Comparison of ENCODE assay signal across 21 cellular contexts in genomic region chr11:109012996-109013395, GRCh38.
DNase-seq lines count a peak whose midpoint lies in the region; ATAC-seq, FAIRE-seq and TF ChIP-seq lines count a peak whose summit lies in the region.
"Had no signal": no experiment of that assay in that cellular context is flagged by ENCODE, and none has a peak within 500 bp of the region (broad histone marks: within the 10 kb centered on the region; RNA-seq: fewer than 3 reads in every experiment).

No MANE protein-coding gene starts in this region.

- H4K8ac ChIP-seq in H9 (replicated peaks; ENCODE audit: insufficient read length, low read depth, low read length) (no peak overlapping the region), H1 (ENCODE audit: extremely low read depth, insufficient read depth, low read length) (no peak overlapping the region)

- H2AFZ ChIP-seq in H9 (ENCODE audit: low read length) (peak overlapping the region; percentile 24), K562 (ENCODE audit: low read depth, low read length) (no peak overlapping the region), H1 (ENCODE audit: low read length) (peak overlapping the region; percentile 75)

- H3K27me3 Mint-ChIP-seq in H9 (ENCODE audit: low read depth): no peaks in the 10 kb centered on the region; the same call in 1 of the 2 replicates
- H3K27me3 Mint-ChIP-seq: CD4-positive, alpha-beta T cell had no signal

- H3K9me1 ChIP-seq in K562 (ENCODE audit: control insufficient read depth, insufficient read depth, low read length): no peaks in the 10 kb centered on the region

- intact Hi-C loops in K562 (cut with micrococcal nuclease): no loop called here

- H3K23me2 ChIP-seq in H9 (ENCODE audit: insufficient read length, low read depth, low read length, poor library complexity, severe bottlenecking) (no peaks in the 10 kb centered on the region), H1 (ENCODE audit: low read depth, low read length) (no peaks in the 10 kb centered on the region)

- H4K20me1 ChIP-seq in H9 (ENCODE audit: control insufficient read depth, insufficient read depth, insufficient read length) (no peaks in the 10 kb centered on the region), K562 (replicated peaks; ENCODE audit: control insufficient read depth, insufficient read depth, low read length) (no peaks in the 10 kb centered on the region), H1 (replicated peaks in 1 of 2; ENCODE audit: control insufficient read depth in 1 of 2, insufficient read depth in 2 of 2, low read length in 2 of 2) (no peaks in the 10 kb centered on the region)
- H4K20me1 ChIP-seq: BLaER1 treated with 17β-estradiol and CSF1 and Interleukin-3, amounts not matched to agents 10 nM and 100 nM had no signal

- H3K36me3 ChIP-seq in K562 (ENCODE audit: control insufficient read depth, insufficient read depth, low read length) (no peaks in the 10 kb centered on the region), H1 (ENCODE audit: control insufficient read depth in 2 of 4, insufficient read depth in 4 of 4, low read length in 3 of 4) (no peaks in the 10 kb centered on the region)
- H3K36me3 ChIP-seq: BE2C; BLaER1 treated with 17β-estradiol and CSF1 and Interleukin-3, amounts not matched to agents 10 nM and 100 nM; HAP-1 had no signal

- H3K9ac ChIP-seq in H9 (ENCODE audit: extremely low read depth, insufficient read length, low read length): no peak overlapping the region
- no peak overlapping the region for H3K9ac ChIP-seq in K562 (ENCODE audit: insufficient read depth in 1 of 2, low read depth in 2 of 2, low read length in 2 of 2)
- no peak overlapping the region for H3K9ac ChIP-seq in H1 (replicated peaks in 1 of 4; ENCODE audit: extremely low read depth in 1 of 4, low read depth in 3 of 4, low read length in 3 of 4)
- H3K9ac ChIP-seq: BLaER1 treated with 17β-estradiol and CSF1 and Interleukin-3, amounts not matched to agents 10 nM and 100 nM had no signal

- H3K4me1 Mint-ChIP-seq in H9: no peaks in the 10 kb centered on the region
- H3K4me1 Mint-ChIP-seq: CD14-positive monocyte; CD8-positive, alpha-beta memory T cell had no signal

- WGBS in H9 (ENCODE audit: extremely low coverage, insufficient read length, low lambda C conversion rate): no CpG with 5 or more reads among the region's 3 CpGs
- 2% methylated on average over 3 of the region's 3 CpGs for WGBS in K562 (ENCODE audit: insufficient coverage, low coverage, missing lambda C conversion rate)
- WGBS in H1 (ENCODE audit: extremely low coverage in 1 of 2, insufficient coverage in 1 of 2, insufficient read length in 1 of 2, insufficient replicate concordance in 2 of 2, low coverage in 1 of 2, low lambda C conversion rate in 2 of 2, missing lambda C conversion rate in 1 of 2), 2 experiments: 86% methylated on average over 3 of the region's 3 CpGs; no CpG with 5 or more reads in 1 of the 2 experiments

- H2AK5ac ChIP-seq in H9 (ENCODE audit: insufficient read length, low read length) (no peak overlapping the region), H1 (ENCODE audit: low read depth, low read length) (no peak overlapping the region)

- H3K18ac ChIP-seq in H9 (ENCODE audit: insufficient read length, low read depth, low read length) (no peak overlapping the region), H1 (ENCODE audit: extremely low read depth, low read length) (no peak overlapping the region)

- H3K27ac ChIP-seq in H9 (ENCODE audit: insufficient read length, low read depth, low read length) (no peak overlapping the region), K562 (ENCODE audit: extremely low read depth, low read depth, low read length) (no peak overlapping the region), H1 (ENCODE audit: low read depth, low read length) (no peak overlapping the region)
- H3K27ac ChIP-seq: A549; BLaER1 treated with 17β-estradiol and CSF1 and Interleukin-3, amounts not matched to agents 10 nM and 100 nM had no signal

- H2BK15ac ChIP-seq in H9 (ENCODE audit: low read depth, low read length): no peak overlapping the region
- H2BK15ac ChIP-seq in H1 (ENCODE audit: low read length): no peak overlapping the region

- no peaks in the 10 kb centered on the region for H3K79me2 ChIP-seq in H9 (ENCODE audit: insufficient read depth, low read length)
- H3K79me2 ChIP-seq in K562 (ENCODE audit: control insufficient read depth, insufficient read depth, low read length): no peaks in the 10 kb centered on the region
- H3K79me2 ChIP-seq in H1 (ENCODE audit: control insufficient read depth in 1 of 2, insufficient read depth in 2 of 2, low read length in 2 of 2): no peaks in the 10 kb centered on the region

- H3K4me2 ChIP-seq in H9 (ENCODE audit: insufficient read depth, insufficient read length, low read length) (no peak overlapping the region), K562 (ENCODE audit: insufficient read depth, low read length) (no peak overlapping the region), H1 (ENCODE audit: insufficient read depth in 1 of 2, low read depth in 2 of 2, low read length in 2 of 2) (no peak overlapping the region)
- H3K4me2 ChIP-seq: A549; BLaER1 treated with 17β-estradiol and CSF1 and Interleukin-3, amounts not matched to agents 10 nM and 100 nM had no signal

- H3K4me3 Mint-ChIP-seq in H9: no peak overlapping the region
- H3K4me3 Mint-ChIP-seq: CD14-positive monocyte; CD4-positive, alpha-beta T cell; CD8-positive, alpha-beta memory T cell had no signal

- H2BK5ac ChIP-seq in H9 (ENCODE audit: insufficient read length, low read length): no peak overlapping the region
- no peak overlapping the region for H2BK5ac ChIP-seq in H1 (ENCODE audit: low read depth, low read length)

- peak; percentile 49; the same call in 1 of the 3 replicates for ATAC-seq in K562
- ATAC-seq in HG03460 (IDR thresholded peaks at IDR 0.05; ENCODE audit: unreplicated experiment): no peak
- ATAC-seq: A549 had no signal

- no peak for TF ChIP-seq CTCF in H9 (conservative IDR thresholded peaks at IDR 0.05)
- TF ChIP-seq CTCF in K562 (IDR thresholded peaks at IDR 0.05 in 2 of 3, conservative IDR thresholded peaks at IDR 0.05 in 1 of 3; ENCODE audit: insufficient read depth in 2 of 3, low read depth in 1 of 3, low read length in 3 of 3): no peak
- no peak for TF ChIP-seq CTCF in H1 (IDR thresholded peaks at IDR 0.05; ENCODE audit: control extremely low read depth in 1 of 3, insufficient read depth in 1 of 3, low read depth in 1 of 3, low read length in 3 of 3)

- H3K27ac Mint-ChIP-seq in H9: no peak overlapping the region; a peak in 1 of 7 replicates
- H3K27ac Mint-ChIP-seq: CD4-positive, alpha-beta T cell; CD8-positive, alpha-beta memory T cell had no signal

- DNase-seq in G401 (ENCODE audit: low spot score): peak; percentile 55
- no peak for DNase-seq in H9
- no peak for DNase-seq in K562 (ENCODE audit: extremely low read depth in 1 of 4, low spot score in 3 of 4)
- DNase-seq in H1 (ENCODE audit: low read depth in 1 of 2, low spot score in 2 of 2): no peak
- DNase-seq in NCI-H526 (lab: John Stamatoyannopoulos, UW): no peak
- DNase-seq in midbrain (lab: John Stamatoyannopoulos, UW): no peak
- DNase-seq: 8988T; ACHN; AML-193; BE2C; CD4-positive, alpha-beta T cell; CD8-positive, alpha-beta memory T cell; DMS53; DMS79 treated with DMSO at 0.1 percent for 48 hours had no signal

- POLR2A ChIA-PET in K562 (lab: Yijun Ruan, JAX): no interaction called here
- POLR2A ChIA-PET in H1 (lab: Charles Lee; ENCODE audit: partially characterized antibody): interaction anchor here (0.6 kb wide), 1 partner anchor 61 kb away, joined by 3 read pairs; no protein-coding TSS in a partner anchor

- H3K9me3 ChIP-seq in H9 (ENCODE audit: control insufficient read depth, low read depth, low read length) (no peaks in the 10 kb centered on the region), K562 (replicated peaks; ENCODE audit: control insufficient read depth, insufficient read depth, low read depth, low read length) (no peaks in the 10 kb centered on the region), H1 (ENCODE audit: insufficient read depth in 2 of 2, low read depth in 1 of 2, low read length in 1 of 2) (no peaks in the 10 kb centered on the region)
- H3K9me3 ChIP-seq: A549; BE2C; BLaER1 treated with 17β-estradiol and CSF1 and Interleukin-3, amounts not matched to agents 10 nM and 100 nM; HAP-1 had no signal

- no peak for TF ChIP-seq RAD21 in K562 (CRISPR knock-in tag; conservative IDR thresholded peaks at IDR 0.05 in 1 of 2, IDR thresholded peaks at IDR 0.05 in 1 of 2)
- no peak for TF ChIP-seq RAD21 in H1 (IDR thresholded peaks at IDR 0.05 in 1 of 2, conservative IDR thresholded peaks at IDR 0.05 in 1 of 2; ENCODE audit: low read depth in 2 of 2, low read length in 2 of 2)

- no peak overlapping the region for H3K4ac ChIP-seq in H9 (ENCODE audit: low read depth, low read length)
- H3K4ac ChIP-seq in H1 (replicated peaks; ENCODE audit: insufficient read length, low read depth, low read length): no peak overlapping the region

- H2BK20ac ChIP-seq in H9 (ENCODE audit: low read depth, low read length, poor library complexity, severe bottlenecking) (no peak overlapping the region), H1 (ENCODE audit: low read length) (no peak overlapping the region)

- in situ Hi-C loops in G401 (cut with HindIII; ENCODE audit: low sequenced_read_pairs): no loop called here
- in situ Hi-C loops in K562 (cut with MboI): no loop called here

- H3K23ac ChIP-seq in H9 (ENCODE audit: insufficient read length, low read depth, low read length) (no peak overlapping the region), H1 (ENCODE audit: insufficient read length) (no peak overlapping the region)

- no TSS peak for BruUV-seq in K562 (replicated peaks; lab: Mats Ljungman, UMichigan)

- H3K27me3 ChIP-seq in H9 (ENCODE audit: insufficient read depth, low read length) (no peaks in the 10 kb centered on the region), K562 (ENCODE audit: control insufficient read depth in 2 of 2, insufficient read depth in 2 of 2, low read length in 2 of 2) (no peaks in the 10 kb centered on the region), H1 (replicated peaks in 1 of 4; ENCODE audit: control insufficient read depth in 3 of 4, extremely low read depth in 1 of 4, insufficient read depth in 3 of 4, low read length in 3 of 4) (no peaks in the 10 kb centered on the region)
- H3K27me3 ChIP-seq: BLaER1 treated with 17β-estradiol and CSF1 and Interleukin-3, amounts not matched to agents 10 nM and 100 nM had no signal

- H3K56ac ChIP-seq in H9 (ENCODE audit: insufficient read length, low read depth, low read length) (no peak overlapping the region), H1 (replicated peaks; ENCODE audit: insufficient read length, low read depth, low read length) (no peak overlapping the region)

- no peak for TF ChIP-seq EP300 in K562 (IDR thresholded peaks at IDR 0.05; ENCODE audit: low read length)
- TF ChIP-seq EP300 in H1 (IDR thresholded peaks at IDR 0.05; ENCODE audit: borderline replicate concordance in 1 of 2, low read depth in 2 of 2, low read length in 2 of 2): no peak

- peaks cover 0 to 1% (median 0%) of the 10 kb centered on the region in 3 experiments; a peak in 1 of 7 replicates for H3K36me3 Mint-ChIP-seq in H9 (ENCODE audit: insufficient read depth in 1 of 3, low read depth in 3 of 3)
- H3K36me3 Mint-ChIP-seq: CD14-positive monocyte; CD8-positive, alpha-beta memory T cell had no signal

- H3K4me1 ChIP-seq in H9 (ENCODE audit: insufficient read depth, low read length): no peaks in the 10 kb centered on the region
- H3K4me1 ChIP-seq in K562 (replicated peaks in 1 of 2; ENCODE audit: control insufficient read depth in 2 of 2, insufficient read depth in 2 of 2, low read length in 2 of 2): no peaks in the 10 kb centered on the region; a peak in 1 of 5 replicates
- H3K4me1 ChIP-seq in H1 (replicated peaks in 1 of 4; ENCODE audit: control insufficient read depth in 3 of 4, insufficient read depth in 4 of 4, low read length in 3 of 4): no peaks in the 10 kb centered on the region
- H3K4me1 ChIP-seq: A549; BE2C; BLaER1 treated with 17β-estradiol and CSF1 and Interleukin-3, amounts not matched to agents 10 nM and 100 nM; HAP-1 had no signal

- no peak for FAIRE-seq in K562 (lab: Jason Lieb, UNC)
- no peak for FAIRE-seq in H1 (lab: Jason Lieb, UNC)
- FAIRE-seq: A549, G401.6, GM12892 had no signal

- H4K91ac ChIP-seq in H9 (ENCODE audit: insufficient read length, low read depth, low read length): no peak overlapping the region
- H4K91ac ChIP-seq in H1 (replicated peaks; ENCODE audit: insufficient read length, low read length): no peak overlapping the region

- H3T11ph ChIP-seq in H9 (ENCODE audit: low read length): no peak overlapping the region

- no peaks in the 10 kb centered on the region for H3K9me3 Mint-ChIP-seq in H9
- H3K9me3 Mint-ChIP-seq: CD4-positive, alpha-beta T cell had no signal

- no peaks in the 10 kb centered on the region for H3K79me1 ChIP-seq in H9 (ENCODE audit: insufficient read depth, low read depth, low read length, poor library complexity, severe bottlenecking)
- no peaks in the 10 kb centered on the region for H3K79me1 ChIP-seq in H1 (ENCODE audit: low read depth, low read length)

- H4K5ac ChIP-seq in H9 (ENCODE audit: insufficient read length, low read depth, low read length) (no peak overlapping the region), H1 (ENCODE audit: insufficient read length, low read depth, low read length) (no peak overlapping the region)

- CTCF ChIA-PET in K562 (lab: Yijun Ruan, JAX; ENCODE audit: low intra/inter-chr PET ratio) (no interaction called here), H1 (lab: Charles Lee; ENCODE audit: partially characterized antibody) (interaction anchor here (0.6 kb wide), 1 partner anchor 122 kb away, joined by 3 read pairs; no protein-coding TSS in a partner anchor)

- H3K14ac ChIP-seq in H9 (ENCODE audit: insufficient read depth, low read length): no peak overlapping the region
- no peak overlapping the region for H3K14ac ChIP-seq in H1 (ENCODE audit: insufficient read length)

- H2BK120ac ChIP-seq in H9 (ENCODE audit: low read depth, low read length, poor library complexity, severe bottlenecking) (no peak overlapping the region), H1 (replicated peaks; ENCODE audit: low read depth, low read length) (no peak overlapping the region)

- TF ChIP-seq POLR2A in K562 (conservative IDR thresholded peaks at IDR 0.05) (no peak), H1 (IDR thresholded peaks at IDR 0.05; ENCODE audit: control extremely low read depth in 1 of 2, low read depth in 2 of 2, low read length in 2 of 2) (no peak)

- H2BK12ac ChIP-seq in H9 (ENCODE audit: insufficient read length, low read depth, low read length) (no peak overlapping the region), H1 (ENCODE audit: low read depth, low read length) (no peak overlapping the region)

- H3K4me3 ChIP-seq in K562 (no peak overlapping the region), H1 (ENCODE audit: extremely low read depth in 1 of 4, insufficient read depth in 2 of 4, low read depth in 3 of 4, low read length in 4 of 4) (no peak overlapping the region)
- H3K4me3 ChIP-seq: A549; BLaER1 treated with 17β-estradiol and CSF1 and Interleukin-3, amounts not matched to agents 10 nM and 100 nM; HAP-1 had no signal
